16 cellular contexts compared by ENCODE assay signal in genomic region chr4:168856312-168856711, GRCh38.
DNase-seq lines count a peak whose midpoint lies in the region; ATAC-seq and TF ChIP-seq lines count a peak whose summit lies in the region.
"Had no signal": no experiment of that assay in that cellular context is flagged by ENCODE, and none has a peak within 500 bp of the region (broad histone marks: within the 10 kb centered on the region; RNA-seq: fewer than 3 reads in every experiment).

No MANE protein-coding gene starts in this region.

- no peak overlapping the region for H3K4me3 ChIP-seq in brain microvascular endothelial cell (ENCODE audit: low read depth, low read length)
- no peak overlapping the region for H3K4me3 ChIP-seq in uterus
- H3K4me3 ChIP-seq: ovary had no signal

- H3K4me3 Mint-ChIP-seq in activated CD4-positive, alpha-beta T cell treated with anti-CD3 and anti-CD28 coated beads, Interleukin-2, amount 10 ng/mL, durations not matched to agents 24 days and 14 days: no peak overlapping the region
- H3K4me3 Mint-ChIP-seq: H9 had no signal

- TF ChIP-seq CTCF in brain microvascular endothelial cell (IDR thresholded peaks at IDR 0.05; ENCODE audit: low read depth, low read length, missing control alignments): no peak
- no peak for TF ChIP-seq CTCF in uterus (IDR thresholded peaks at IDR 0.05)

- H3K27ac Mint-ChIP-seq in activated CD4-positive, alpha-beta T cell treated with anti-CD3 and anti-CD28 coated beads, Interleukin-2, amount 10 ng/mL, durations not matched to agents 24 days and 14 days: peak overlapping the region; percentile 8

- H3K36me3 Mint-ChIP-seq in activated CD4-positive, alpha-beta T cell treated with anti-CD3 and anti-CD28 coated beads, Interleukin-2, amount 10 ng/mL, durations not matched to agents 24 days and 14 days (ENCODE audit: low read depth): peaks cover 23% of the 10 kb centered on the region

- peaks cover 27% of the 10 kb centered on the region for H3K36me3 ChIP-seq in brain microvascular endothelial cell (replicated peaks)
- no peaks in the 10 kb centered on the region for H3K36me3 ChIP-seq in uterus
- H3K36me3 ChIP-seq: ovary had no signal

- H3K4me1 ChIP-seq in uterus: peaks cover 0 to 30% of the 10 kb centered on the region in 2 donors

- intact Hi-C loops in activated CD4-positive, alpha-beta T cell treated with anti-CD3 and anti-CD28 coated beads, Interleukin-2, amount 10 ng/mL, durations not matched to agents 24 days and 14 days (cut with micrococcal nuclease): no loop called here
- intact Hi-C loops in uterus (cut with DNase I; ENCODE audit: low total_unique reads): no loop called here

- no peak for DNase-seq in activated CD4-positive, alpha-beta T cell treated with anti-CD3 and anti-CD28 coated beads, Interleukin-2, amount 10 ng/mL, durations not matched to agents 24 days and 14 days
- DNase-seq in activated CD4-positive, alpha-beta T cell treated with anti-CD3 and anti-CD28 coated beads, Interleukin-2, amount 50 U/mL, for 48 hours: no peak
- DNase-seq in brain microvascular endothelial cell (peak; percentile 94), kidney glomerular epithelial cell (lab: John Stamatoyannopoulos, UW) (peak; percentile 35), uterus (no peak)
- no peak for DNase-seq in activated CD8-positive, alpha-beta memory T cell treated with anti-CD3 and anti-CD28 coated beads for 24 hours
- DNase-seq: activated CD4-positive, CD25-positive, alpha-beta regulatory T cell; activated T-cell treated with anti-CD3 and anti-CD28 coated beads, Interleukin-2, amount 50 U/mL, for 48 hours; caudate nucleus; H9; NCI-H146; ovary; stimulated activated CD4-positive, alpha-beta T cell treated with anti-CD3 and anti-CD28 coated beads, Interleukin-4, amount 100 ng/mL, for 4 hours had no signal

- H3K9me3 Mint-ChIP-seq in activated CD4-positive, alpha-beta T cell treated with anti-CD3 and anti-CD28 coated beads, Interleukin-2, amount 10 ng/mL, durations not matched to agents 24 days and 14 days: peaks cover 12% of the 10 kb centered on the region
- H3K9me3 Mint-ChIP-seq: H9 had no signal

- no peaks in the 10 kb centered on the region for H3K27me3 Mint-ChIP-seq in activated CD4-positive, alpha-beta T cell treated with anti-CD3 and anti-CD28 coated beads, Interleukin-2, amount 10 ng/mL, durations not matched to agents 24 days and 14 days

- H3K27ac ChIP-seq in brain microvascular endothelial cell (peak overlapping the region; percentile 85), uterus (peak overlapping the region; percentile 98 to 99)
- H3K27ac ChIP-seq: 22Rv1 had no signal

- no peaks in the 10 kb centered on the region for H3K9me3 ChIP-seq in uterus
- H3K9me3 ChIP-seq: ovary had no signal

- in situ Hi-C loops in brain microvascular endothelial cell (cut with HindIII; ENCODE audit: low pct_ligation_motif_present, low sequenced_read_pairs): no loop called here

- peaks cover 39% of the 10 kb centered on the region for H3K4me1 Mint-ChIP-seq in activated CD4-positive, alpha-beta T cell treated with anti-CD3 and anti-CD28 coated beads, Interleukin-2, amount 10 ng/mL, durations not matched to agents 24 days and 14 days

- no peaks in the 10 kb centered on the region for H3K27me3 ChIP-seq in brain microvascular endothelial cell (replicated peaks)
- H3K27me3 ChIP-seq in uterus: no peaks in the 10 kb centered on the region
- H3K27me3 ChIP-seq: ovary had no signal

- no peak for TF ChIP-seq POLR2A in uterus (IDR thresholded peaks at IDR 0.05)

- ATAC-seq in HG03196 (IDR thresholded peaks at IDR 0.05; ENCODE audit: unreplicated experiment) (no peak), GM18498 (IDR thresholded peaks at IDR 0.05; ENCODE audit: unreplicated experiment) (no peak)

Comparison
In these comparisons a context has a peak if more than half of its experiments do, and no peak if none do; other contexts are left out.
1. DNase-seq: peak in brain microvascular endothelial cell (single experiment) and kidney glomerular epithelial cell (single experiment); none in activated CD4-positive, alpha-beta T cell treated with anti-CD3 and anti-CD28 coated beads, Interleukin-2, amount 10 ng/mL, durations not matched to agents 24 days and 14 days (single experiment), activated CD4-positive, alpha-beta T cell treated with anti-CD3 and anti-CD28 coated beads, Interleukin-2, amount 50 U/mL, for 48 hours (0 of 2), uterus (0 of 2) and activated CD8-positive, alpha-beta memory T cell treated with anti-CD3 and anti-CD28 coated beads for 24 hours (single experiment).